1 cellular context compared by ENCODE assay signal in the genomic region with DNA sequence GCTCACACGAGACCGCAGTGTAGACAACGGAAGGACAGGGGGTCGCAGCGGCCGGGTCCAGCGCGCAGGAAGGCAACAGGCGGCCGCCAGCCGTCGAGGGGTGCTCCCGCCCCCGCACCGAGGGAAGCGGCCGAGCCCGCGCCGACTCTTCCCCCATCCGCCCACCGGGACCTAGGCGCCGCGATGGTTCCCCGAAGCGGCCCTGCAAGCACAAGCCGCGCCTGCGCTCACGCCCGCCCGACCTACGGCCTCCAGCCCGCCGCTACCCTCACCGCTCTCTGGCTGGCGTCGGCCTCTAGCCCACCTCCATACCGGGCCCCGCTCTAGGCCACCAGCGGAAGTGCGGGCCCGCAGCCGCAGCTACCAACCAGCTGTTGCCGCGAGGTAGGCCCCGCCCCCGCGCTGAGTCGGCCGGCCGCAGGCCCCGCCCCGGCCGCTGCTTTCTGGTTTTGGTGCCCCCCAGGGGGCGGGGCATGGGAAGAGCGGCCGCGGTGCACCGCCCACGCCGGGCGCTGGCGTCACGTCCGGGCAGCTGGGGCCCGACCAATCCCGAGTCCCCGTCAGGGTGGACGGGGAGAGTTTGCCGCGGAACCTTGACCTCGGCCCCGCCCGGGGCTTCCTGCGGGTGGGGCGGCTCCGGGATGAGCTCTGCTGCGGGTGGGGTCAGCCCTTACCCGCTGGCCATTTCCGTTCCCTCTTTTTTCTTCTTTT.
TF ChIP-seq lines count a peak whose summit lies in the region.

A gene with protein sequence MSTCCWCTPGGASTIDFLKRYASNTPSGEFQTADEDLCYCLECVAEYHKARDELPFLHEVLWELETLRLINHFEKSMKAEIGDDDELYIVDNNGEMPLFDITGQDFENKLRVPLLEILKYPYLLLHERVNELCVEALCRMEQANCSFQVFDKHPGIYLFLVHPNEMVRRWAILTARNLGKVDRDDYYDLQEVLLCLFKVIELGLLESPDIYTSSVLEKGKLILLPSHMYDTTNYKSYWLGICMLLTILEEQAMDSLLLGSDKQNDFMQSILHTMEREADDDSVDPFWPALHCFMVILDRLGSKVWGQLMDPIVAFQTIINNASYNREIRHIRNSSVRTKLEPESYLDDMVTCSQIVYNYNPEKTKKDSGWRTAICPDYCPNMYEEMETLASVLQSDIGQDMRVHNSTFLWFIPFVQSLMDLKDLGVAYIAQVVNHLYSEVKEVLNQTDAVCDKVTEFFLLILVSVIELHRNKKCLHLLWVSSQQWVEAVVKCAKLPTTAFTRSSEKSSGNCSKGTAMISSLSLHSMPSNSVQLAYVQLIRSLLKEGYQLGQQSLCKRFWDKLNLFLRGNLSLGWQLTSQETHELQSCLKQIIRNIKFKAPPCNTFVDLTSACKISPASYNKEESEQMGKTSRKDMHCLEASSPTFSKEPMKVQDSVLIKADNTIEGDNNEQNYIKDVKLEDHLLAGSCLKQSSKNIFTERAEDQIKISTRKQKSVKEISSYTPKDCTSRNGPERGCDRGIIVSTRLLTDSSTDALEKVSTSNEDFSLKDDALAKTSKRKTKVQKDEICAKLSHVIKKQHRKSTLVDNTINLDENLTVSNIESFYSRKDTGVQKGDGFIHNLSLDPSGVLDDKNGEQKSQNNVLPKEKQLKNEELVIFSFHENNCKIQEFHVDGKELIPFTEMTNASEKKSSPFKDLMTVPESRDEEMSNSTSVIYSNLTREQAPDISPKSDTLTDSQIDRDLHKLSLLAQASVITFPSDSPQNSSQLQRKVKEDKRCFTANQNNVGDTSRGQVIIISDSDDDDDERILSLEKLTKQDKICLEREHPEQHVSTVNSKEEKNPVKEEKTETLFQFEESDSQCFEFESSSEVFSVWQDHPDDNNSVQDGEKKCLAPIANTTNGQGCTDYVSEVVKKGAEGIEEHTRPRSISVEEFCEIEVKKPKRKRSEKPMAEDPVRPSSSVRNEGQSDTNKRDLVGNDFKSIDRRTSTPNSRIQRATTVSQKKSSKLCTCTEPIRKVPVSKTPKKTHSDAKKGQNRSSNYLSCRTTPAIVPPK (N-terminal part only) (minus strand): TSS at position 342 of the 711 bp plus-strand sequence. CDS start 5,558 bp downstream, outside the sequence.

TF ChIP-seq in K562, 482 proteins besides CTCF, POLR2A, EP300 and RAD21 (continued from another document and continues in another):
- TF ChIP-seq, protein P1, sequence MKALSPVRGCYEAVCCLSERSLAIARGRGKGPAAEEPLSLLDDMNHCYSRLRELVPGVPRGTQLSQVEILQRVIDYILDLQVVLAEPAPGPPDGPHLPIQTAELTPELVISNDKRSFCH (CRISPR knock-in tag; IDR thresholded peaks at IDR 0.05) = no peak
- TF ChIP-seq, protein P1 (tag; IDR thresholded peaks at IDR 0.05) = peak; percentile 31; the same call in 1 of the 2 replicates
- no peak; the same call in 1 of the 2 replicates for TF ChIP-seq SMARCA4 (IDR thresholded peaks at IDR 0.05)
- TF ChIP-seq COPS2 (conservative IDR thresholded peaks at IDR 0.05) = no peak
- no peak for TF ChIP-seq CBX3 (IDR thresholded peaks at IDR 0.05; ENCODE audit: borderline replicate concordance in 1 of 2, low read length in 2 of 2)
- TF ChIP-seq ZNF778 (CRISPR knock-in tag; IDR thresholded peaks at IDR 0.05) = no peak
- no peak for TF ChIP-seq RFX7 (CRISPR knock-in tag; IDR thresholded peaks at IDR 0.05)
- peak; percentile 71; the same call in 1 of the 2 replicates for TF ChIP-seq GATAD2A (IDR thresholded peaks at IDR 0.05)
- TF ChIP-seq BCOR (IDR thresholded peaks at IDR 0.05) = peak; percentile 7; the same call in 1 of the 2 replicates
- TF ChIP-seq, protein P2, sequence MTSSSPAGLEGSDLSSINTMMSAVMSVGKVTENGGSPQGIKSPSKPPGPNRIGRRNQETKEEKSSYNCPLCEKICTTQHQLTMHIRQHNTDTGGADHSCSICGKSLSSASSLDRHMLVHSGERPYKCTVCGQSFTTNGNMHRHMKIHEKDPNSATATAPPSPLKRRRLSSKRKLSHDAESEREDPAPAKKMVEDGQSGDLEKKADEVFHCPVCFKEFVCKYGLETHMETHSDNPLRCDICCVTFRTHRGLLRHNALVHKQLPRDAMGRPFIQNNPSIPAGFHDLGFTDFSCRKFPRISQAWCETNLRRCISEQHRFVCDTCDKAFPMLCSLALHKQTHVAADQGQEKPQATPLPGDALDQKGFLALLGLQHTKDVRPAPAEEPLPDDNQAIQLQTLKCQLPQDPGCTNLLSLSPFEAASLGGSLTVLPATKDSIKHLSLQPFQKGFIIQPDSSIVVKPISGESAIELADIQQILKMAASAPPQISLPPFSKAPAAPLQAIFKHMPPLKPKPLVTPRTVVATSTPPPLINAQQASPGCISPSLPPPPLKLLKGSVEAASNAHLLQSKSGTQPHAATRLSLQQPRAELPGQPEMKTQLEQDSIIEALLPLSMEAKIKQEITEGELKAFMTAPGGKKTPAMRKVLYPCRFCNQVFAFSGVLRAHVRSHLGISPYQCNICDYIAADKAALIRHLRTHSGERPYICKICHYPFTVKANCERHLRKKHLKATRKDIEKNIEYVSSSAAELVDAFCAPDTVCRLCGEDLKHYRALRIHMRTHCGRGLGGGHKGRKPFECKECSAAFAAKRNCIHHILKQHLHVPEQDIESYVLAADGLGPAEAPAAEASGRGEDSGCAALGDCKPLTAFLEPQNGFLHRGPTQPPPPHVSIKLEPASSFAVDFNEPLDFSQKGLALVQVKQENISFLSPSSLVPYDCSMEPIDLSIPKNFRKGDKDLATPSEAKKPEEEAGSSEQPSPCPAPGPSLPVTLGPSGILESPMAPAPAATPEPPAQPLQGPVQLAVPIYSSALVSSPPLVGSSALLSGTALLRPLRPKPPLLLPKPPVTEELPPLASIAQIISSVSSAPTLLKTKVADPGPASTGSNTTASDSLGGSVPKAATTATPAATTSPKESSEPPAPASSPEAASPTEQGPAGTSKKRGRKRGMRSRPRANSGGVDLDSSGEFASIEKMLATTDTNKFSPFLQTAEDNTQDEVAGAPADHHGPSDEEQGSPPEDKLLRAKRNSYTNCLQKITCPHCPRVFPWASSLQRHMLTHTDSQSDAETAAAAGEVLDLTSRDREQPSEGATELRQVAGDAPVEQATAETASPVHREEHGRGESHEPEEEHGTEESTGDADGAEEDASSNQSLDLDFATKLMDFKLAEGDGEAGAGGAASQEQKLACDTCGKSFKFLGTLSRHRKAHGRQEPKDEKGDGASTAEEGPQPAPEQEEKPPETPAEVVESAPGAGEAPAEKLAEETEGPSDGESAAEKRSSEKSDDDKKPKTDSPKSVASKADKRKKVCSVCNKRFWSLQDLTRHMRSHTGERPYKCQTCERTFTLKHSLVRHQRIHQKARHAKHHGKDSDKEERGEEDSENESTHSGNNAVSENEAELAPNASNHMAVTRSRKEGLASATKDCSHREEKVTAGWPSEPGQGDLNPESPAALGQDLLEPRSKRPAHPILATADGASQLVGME (CRISPR knock-in tag; IDR thresholded peaks at IDR 0.05) = no peak
- TF ChIP-seq FOXK1 (CRISPR knock-in tag; IDR thresholded peaks at IDR 0.05; ENCODE audit: borderline replicate concordance) = 0 out of 2 replicates have a peak, but pooled peaks have one; percentile 21
- TF ChIP-seq, protein P3, sequence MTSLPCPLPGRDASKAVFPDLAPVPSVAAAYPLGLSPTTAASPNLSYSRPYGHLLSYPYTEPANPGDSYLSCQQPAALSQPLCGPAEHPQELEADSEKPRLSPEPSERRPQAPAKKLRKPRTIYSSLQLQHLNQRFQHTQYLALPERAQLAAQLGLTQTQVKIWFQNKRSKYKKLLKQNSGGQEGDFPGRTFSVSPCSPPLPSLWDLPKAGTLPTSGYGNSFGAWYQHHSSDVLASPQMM (CRISPR knock-in tag; IDR thresholded peaks at IDR 0.05) = no peak
- TF ChIP-seq PHTF2 (CRISPR knock-in tag; IDR thresholded peaks at IDR 0.05) = no peak
- TF ChIP-seq, protein P4, sequence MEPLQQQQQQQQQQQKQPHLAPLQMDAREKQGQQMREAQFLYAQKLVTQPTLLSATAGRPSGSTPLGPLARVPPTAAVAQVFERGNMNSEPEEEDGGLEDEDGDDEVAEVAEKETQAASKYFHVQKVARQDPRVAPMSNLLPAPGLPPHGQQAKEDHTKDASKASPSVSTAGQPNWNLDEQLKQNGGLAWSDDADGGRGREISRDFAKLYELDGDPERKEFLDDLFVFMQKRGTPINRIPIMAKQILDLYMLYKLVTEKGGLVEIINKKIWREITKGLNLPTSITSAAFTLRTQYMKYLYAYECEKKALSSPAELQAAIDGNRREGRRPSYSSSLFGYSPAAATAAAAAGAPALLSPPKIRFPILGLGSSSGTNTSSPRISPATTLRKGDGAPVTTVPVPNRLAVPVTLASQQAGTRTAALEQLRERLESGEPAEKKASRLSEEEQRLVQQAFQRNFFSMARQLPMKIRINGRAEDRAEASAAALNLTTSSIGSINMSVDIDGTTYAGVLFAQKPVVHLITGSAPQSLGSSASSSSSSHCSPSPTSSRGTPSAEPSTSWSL (CRISPR knock-in tag; IDR thresholded peaks at IDR 0.05; ENCODE audit: borderline replicate concordance) = no peak
- no peak for TF ChIP-seq SMARCC2 (IDR thresholded peaks at IDR 0.05; ENCODE audit: low read depth)
- TF ChIP-seq PCBP2 (IDR thresholded peaks at IDR 0.05; ENCODE audit: low read depth, low read length, poor library complexity, severe bottlenecking) = no peak
- TF ChIP-seq ZNF12 (CRISPR knock-in tag; IDR thresholded peaks at IDR 0.05) = no peak
- no peak for TF ChIP-seq EZH2 (IDR thresholded peaks at IDR 0.05; ENCODE audit: borderline replicate concordance, low read depth, low read length)
- TF ChIP-seq, protein P5, sequence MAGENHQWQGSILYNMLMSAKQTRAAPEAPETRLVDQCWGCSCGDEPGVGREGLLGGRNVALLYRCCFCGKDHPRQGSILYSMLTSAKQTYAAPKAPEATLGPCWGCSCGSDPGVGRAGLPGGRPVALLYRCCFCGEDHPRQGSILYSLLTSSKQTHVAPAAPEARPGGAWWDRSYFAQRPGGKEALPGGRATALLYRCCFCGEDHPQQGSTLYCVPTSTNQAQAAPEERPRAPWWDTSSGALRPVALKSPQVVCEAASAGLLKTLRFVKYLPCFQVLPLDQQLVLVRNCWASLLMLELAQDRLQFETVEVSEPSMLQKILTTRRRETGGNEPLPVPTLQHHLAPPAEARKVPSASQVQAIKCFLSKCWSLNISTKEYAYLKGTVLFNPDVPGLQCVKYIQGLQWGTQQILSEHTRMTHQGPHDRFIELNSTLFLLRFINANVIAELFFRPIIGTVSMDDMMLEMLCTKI (IDR thresholded peaks at IDR 0.05; ENCODE audit: partially characterized antibody) = no peak
- peak; percentile 74 for TF ChIP-seq RBM22 (IDR thresholded peaks at IDR 0.05; ENCODE audit: low read depth, low read length, poor library complexity, severe bottlenecking)
- TF ChIP-seq TCFL5 (CRISPR knock-in tag; conservative IDR thresholded peaks at IDR 0.05) = no peak
- peak; percentile 91 for TF ChIP-seq CREM (IDR thresholded peaks at IDR 0.05; ENCODE audit: low read depth)
- TF ChIP-seq, protein P6, sequence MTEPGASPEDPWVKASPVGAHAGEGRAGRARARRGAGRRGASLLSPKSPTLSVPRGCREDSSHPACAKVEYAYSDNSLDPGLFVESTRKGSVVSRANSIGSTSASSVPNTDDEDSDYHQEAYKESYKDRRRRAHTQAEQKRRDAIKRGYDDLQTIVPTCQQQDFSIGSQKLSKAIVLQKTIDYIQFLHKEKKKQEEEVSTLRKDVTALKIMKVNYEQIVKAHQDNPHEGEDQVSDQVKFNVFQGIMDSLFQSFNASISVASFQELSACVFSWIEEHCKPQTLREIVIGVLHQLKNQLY (CRISPR knock-in tag; conservative IDR thresholded peaks at IDR 0.05) = no peak
- TF ChIP-seq TSC22D4 (tag; IDR thresholded peaks at IDR 0.05) = no peak
- no peak for TF ChIP-seq ZNF224 (CRISPR knock-in tag; IDR thresholded peaks at IDR 0.05)
- no peak for TF ChIP-seq POLR3A (IDR thresholded peaks at IDR 0.05; ENCODE audit: borderline replicate concordance, extremely low read depth, insufficient read depth, insufficient read length)
- TF ChIP-seq SREBF1 (IDR thresholded peaks at IDR 0.05; ENCODE audit: borderline replicate concordance, low read depth, low read length) = no peak
- TF ChIP-seq ZNF212 (CRISPR knock-in tag; IDR thresholded peaks at IDR 0.05) = no peak
- no peak for TF ChIP-seq FOS (IDR thresholded peaks at IDR 0.05; ENCODE audit: extremely low read depth, insufficient read length)
- no peak for TF ChIP-seq CBX5 (IDR thresholded peaks at IDR 0.05; ENCODE audit: borderline replicate concordance, low read depth)
- TF ChIP-seq L3MBTL2 (IDR thresholded peaks at IDR 0.05) = peak; percentile 77
- TF ChIP-seq, protein P7, sequence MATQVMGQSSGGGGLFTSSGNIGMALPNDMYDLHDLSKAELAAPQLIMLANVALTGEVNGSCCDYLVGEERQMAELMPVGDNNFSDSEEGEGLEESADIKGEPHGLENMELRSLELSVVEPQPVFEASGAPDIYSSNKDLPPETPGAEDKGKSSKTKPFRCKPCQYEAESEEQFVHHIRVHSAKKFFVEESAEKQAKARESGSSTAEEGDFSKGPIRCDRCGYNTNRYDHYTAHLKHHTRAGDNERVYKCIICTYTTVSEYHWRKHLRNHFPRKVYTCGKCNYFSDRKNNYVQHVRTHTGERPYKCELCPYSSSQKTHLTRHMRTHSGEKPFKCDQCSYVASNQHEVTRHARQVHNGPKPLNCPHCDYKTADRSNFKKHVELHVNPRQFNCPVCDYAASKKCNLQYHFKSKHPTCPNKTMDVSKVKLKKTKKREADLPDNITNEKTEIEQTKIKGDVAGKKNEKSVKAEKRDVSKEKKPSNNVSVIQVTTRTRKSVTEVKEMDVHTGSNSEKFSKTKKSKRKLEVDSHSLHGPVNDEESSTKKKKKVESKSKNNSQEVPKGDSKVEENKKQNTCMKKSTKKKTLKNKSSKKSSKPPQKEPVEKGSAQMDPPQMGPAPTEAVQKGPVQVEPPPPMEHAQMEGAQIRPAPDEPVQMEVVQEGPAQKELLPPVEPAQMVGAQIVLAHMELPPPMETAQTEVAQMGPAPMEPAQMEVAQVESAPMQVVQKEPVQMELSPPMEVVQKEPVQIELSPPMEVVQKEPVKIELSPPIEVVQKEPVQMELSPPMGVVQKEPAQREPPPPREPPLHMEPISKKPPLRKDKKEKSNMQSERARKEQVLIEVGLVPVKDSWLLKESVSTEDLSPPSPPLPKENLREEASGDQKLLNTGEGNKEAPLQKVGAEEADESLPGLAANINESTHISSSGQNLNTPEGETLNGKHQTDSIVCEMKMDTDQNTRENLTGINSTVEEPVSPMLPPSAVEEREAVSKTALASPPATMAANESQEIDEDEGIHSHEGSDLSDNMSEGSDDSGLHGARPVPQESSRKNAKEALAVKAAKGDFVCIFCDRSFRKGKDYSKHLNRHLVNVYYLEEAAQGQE (CRISPR knock-in tag; IDR thresholded peaks at IDR 0.05; ENCODE audit: low read depth) = no peak
- TF ChIP-seq, protein P8, sequence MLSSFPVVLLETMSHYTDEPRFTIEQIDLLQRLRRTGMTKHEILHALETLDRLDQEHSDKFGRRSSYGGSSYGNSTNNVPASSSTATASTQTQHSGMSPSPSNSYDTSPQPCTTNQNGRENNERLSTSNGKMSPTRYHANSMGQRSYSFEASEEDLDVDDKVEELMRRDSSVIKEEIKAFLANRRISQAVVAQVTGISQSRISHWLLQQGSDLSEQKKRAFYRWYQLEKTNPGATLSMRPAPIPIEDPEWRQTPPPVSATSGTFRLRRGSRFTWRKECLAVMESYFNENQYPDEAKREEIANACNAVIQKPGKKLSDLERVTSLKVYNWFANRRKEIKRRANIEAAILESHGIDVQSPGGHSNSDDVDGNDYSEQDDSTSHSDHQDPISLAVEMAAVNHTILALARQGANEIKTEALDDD (IDR thresholded peaks at IDR 0.05) = no peak
- TF ChIP-seq SIRT6 (IDR thresholded peaks at IDR 0.05; ENCODE audit: low read depth, low read length) = no peak
- TF ChIP-seq SMAD4 (CRISPR knock-in tag; conservative IDR thresholded peaks at IDR 0.05) = peak; percentile 36; the same call in 1 of the 2 replicates
- no peak for TF ChIP-seq KLF6 (CRISPR knock-in tag; IDR thresholded peaks at IDR 0.05; ENCODE audit: borderline replicate concordance)
- peak; percentile 40; the same call in 1 of the 2 replicates for TF ChIP-seq ELF2 (CRISPR knock-in tag; IDR thresholded peaks at IDR 0.05)
- no peak for TF ChIP-seq HDAC2 (IDR thresholded peaks at IDR 0.05)
- TF ChIP-seq ZNF217 (CRISPR knock-in tag; IDR thresholded peaks at IDR 0.05) = no peak
